11 cellular contexts compared by ENCODE assay signal in the genomic region with DNA sequence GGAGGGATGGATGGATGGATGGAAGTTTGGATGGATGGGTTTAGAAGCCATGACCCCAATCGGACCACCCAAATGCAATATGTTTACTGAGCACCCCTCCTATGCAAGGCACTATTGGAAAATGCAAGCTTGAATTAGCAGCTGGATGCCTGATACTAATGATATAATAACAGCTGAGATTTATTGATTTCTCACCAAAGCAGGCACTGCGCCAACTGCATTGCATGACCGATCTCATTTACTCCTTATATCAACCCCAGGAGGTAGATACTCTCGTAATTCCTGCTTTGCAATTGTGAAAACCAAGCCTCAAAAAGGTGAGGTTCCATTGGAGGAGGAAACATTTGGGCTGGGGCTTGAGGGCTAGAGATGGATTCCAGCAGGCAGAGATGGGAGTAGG.
"Had no signal": no experiment of that assay in that cellular context is flagged by ENCODE, and none has a peak within 500 bp of the region (broad histone marks: within the 10 kb centered on the region; RNA-seq: fewer than 3 reads in every experiment).

No MANE protein-coding gene starts in this region.

- H3K9me3 Mint-ChIP-seq: activated naive CD4-positive, alpha-beta T cell treated with anti-CD3 and anti-CD28 coated beads, Interleukin-2, amount 10 ng/mL, durations not matched to agents 7 days and 5 days; activated T-helper 2 cell treated with anti-CD3 and anti-CD28 coated beads, Interferon-gamma antibody, Interleukin-2, Interleukin-4, amounts not matched to agents 10 μg/mL and 5 μg/mL and 100 μg/mL, durations not matched to agents 14 hours and 24 hours and 36 hours; stimulated activated naive B cell treated with anti-CD40 and anti-IgM and Interleukin-4, amounts not matched to agents 10 μg/mL and 1 μg/mL and 100 μg/mL, for 72 hours had no signal

- H3K27ac Mint-ChIP-seq: activated naive CD4-positive, alpha-beta T cell treated with anti-CD3 and anti-CD28 coated beads, Interleukin-2, amount 10 ng/mL, durations not matched to agents 7 days and 5 days; activated T-helper 2 cell treated with anti-CD3 and anti-CD28 coated beads, Interferon-gamma antibody, Interleukin-2, Interleukin-4, amounts not matched to agents 10 μg/mL and 5 μg/mL and 100 μg/mL, durations not matched to agents 14 hours and 24 hours and 36 hours; stimulated activated naive B cell treated with anti-CD40 and anti-IgM and Interleukin-4, amounts not matched to agents 10 μg/mL and 1 μg/mL and 100 μg/mL, for 72 hours had no signal

- H3K36me3 Mint-ChIP-seq: activated naive CD4-positive, alpha-beta T cell treated with anti-CD3 and anti-CD28 coated beads, Interleukin-2, amount 10 ng/mL, durations not matched to agents 7 days and 5 days; stimulated activated naive B cell treated with anti-CD40 and anti-IgM and Interleukin-4, amounts not matched to agents 10 μg/mL and 1 μg/mL and 100 μg/mL, for 72 hours had no signal

- H3K4me3 Mint-ChIP-seq: activated naive CD4-positive, alpha-beta T cell treated with anti-CD3 and anti-CD28 coated beads, Interleukin-2, amount 10 ng/mL, durations not matched to agents 7 days and 5 days; stimulated activated naive B cell treated with anti-CD40 and anti-IgM and Interleukin-4, amounts not matched to agents 10 μg/mL and 1 μg/mL and 100 μg/mL, for 72 hours had no signal

- DNase-seq: activated CD4-positive, alpha-beta T cell treated with anti-CD3 and anti-CD28 coated beads, Interleukin-2, amount 50 U/mL, for 1 hour; activated naive CD4-positive, alpha-beta T cell treated with anti-CD3 and anti-CD28 coated beads, Interleukin-2, amount 10 ng/mL, durations not matched to agents 7 days and 5 days; central memory CD4-positive, alpha-beta T cell; dermis blood vessel endothelial cell; hypothalamus; kidney glomerular epithelial cell; mesendoderm; stimulated activated CD4-positive, alpha-beta T cell treated with anti-CD3 and anti-CD28 coated beads, Interleukin-2, amount 100 ng/mL, for 24 hours; stimulated activated naive B cell treated with anti-CD40 and anti-IgM and Interleukin-4, amounts not matched to agents 10 μg/mL and 1 μg/mL and 100 μg/mL, for 72 hours; transverse colon had no signal

- H3K4me1 Mint-ChIP-seq: activated naive CD4-positive, alpha-beta T cell treated with anti-CD3 and anti-CD28 coated beads, Interleukin-2, amount 10 ng/mL, durations not matched to agents 7 days and 5 days; stimulated activated naive B cell treated with anti-CD40 and anti-IgM and Interleukin-4, amounts not matched to agents 10 μg/mL and 1 μg/mL and 100 μg/mL, for 72 hours had no signal
